Comparison of ENCODE assay signal across 18 cellular contexts in the genomic region with DNA sequence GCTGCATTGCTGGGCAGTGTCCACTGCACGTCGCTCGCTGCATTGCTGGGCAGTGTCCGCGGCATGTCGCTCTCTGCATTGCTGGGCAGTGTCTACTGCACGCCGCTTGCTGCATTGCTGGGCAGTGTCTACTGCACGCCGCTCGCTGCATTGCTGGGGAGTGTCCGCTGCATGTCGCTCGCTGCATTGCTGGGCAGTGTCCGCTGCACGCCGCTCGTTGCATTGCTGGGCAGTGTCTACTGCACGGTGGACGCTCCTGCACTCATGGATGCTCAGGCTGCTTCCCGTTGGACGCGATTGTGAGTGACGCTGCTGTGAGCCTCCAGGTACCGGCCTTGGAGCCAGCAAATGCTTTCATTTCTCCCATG.
"Had no signal": no experiment of that assay in that cellular context is flagged by ENCODE, and none has a peak within 500 bp of the region (broad histone marks: within the 10 kb centered on the region; RNA-seq: fewer than 3 reads in every experiment).

No MANE protein-coding gene starts in this region.

- H3K36me3 ChIP-seq: gastrocnemius medialis, sigmoid colon, stomach, thoracic aorta, transverse colon had no signal

- H3K4me3 Mint-ChIP-seq: central memory CD8-positive, alpha-beta T cell; immature natural killer cell; natural killer cell; neural crest cell had no signal

- H3K27ac ChIP-seq: gastrocnemius medialis, psoas muscle, sigmoid colon, skin epidermis, stomach, thoracic aorta, transverse colon had no signal

- H3K4me1 ChIP-seq: gastrocnemius medialis, psoas muscle, sigmoid colon, transverse colon had no signal

- H3K27ac Mint-ChIP-seq: immature natural killer cell, natural killer cell had no signal

- ATAC-seq: esophagus mucosa, gastrocnemius medialis, left colon, natural killer cell, psoas muscle had no signal

- H3K4me3 ChIP-seq: gastrocnemius medialis, psoas muscle, sigmoid colon, skin epidermis, stomach, thoracic aorta, transverse colon had no signal

- H3K9me3 ChIP-seq: gastrocnemius medialis, psoas muscle, sigmoid colon, thoracic aorta, transverse colon had no signal

- H3K36me3 Mint-ChIP-seq: immature natural killer cell, natural killer cell had no signal

- H3K4me1 Mint-ChIP-seq: central memory CD8-positive, alpha-beta T cell; immature natural killer cell; neural crest cell had no signal

- H3K9me3 Mint-ChIP-seq: central memory CD8-positive, alpha-beta T cell; natural killer cell; neural crest cell had no signal

- DNase-seq: effector memory CD4-positive, alpha-beta T cell; gastrocnemius medialis; immature natural killer cell; left colon; mammary epithelial cell; natural killer cell; sigmoid colon; stimulated activated CD4-positive, alpha-beta T cell treated with anti-CD3 and anti-CD28 coated beads, Interleukin-12 subunit alpha, Interleukin-12 subunit beta, amount 100 ng/mL, for 4 hours; stimulated activated naive CD4-positive, alpha-beta T cell; stomach; substantia nigra; transverse colon had no signal
